Comparison of ENCODE assay signal across 11 cellular contexts in genomic region chr12:2163172-2163927, GRCh38.
A peak's percentile ranks its signal among the peaks of the same experiment; 100 is the strongest.
DNase-seq lines count a peak whose midpoint lies in the region; ATAC-seq, FAIRE-seq and TF ChIP-seq lines count a peak whose summit lies in the region.
"Had no signal": no experiment of that assay in that cellular context is flagged by ENCODE, and none has a peak within 500 bp of the region (broad histone marks: within the 10 kb centered on the region; RNA-seq: fewer than 3 reads in every experiment).

No MANE protein-coding gene starts in this region.

- in situ Hi-C loops in G401 (cut with HindIII; ENCODE audit: low sequenced_read_pairs), result no loop called here

- peaks cover 7 to 16% of the 10 kb centered on the region in 2 donors for H3K9me3 ChIP-seq in breast epithelium
- H3K9me3 ChIP-seq in kidney (ENCODE audit: control insufficient read depth in 1 of 2, low read length in 2 of 2), result peaks cover 0 to 15% of the 10 kb centered on the region in 2 donors
- peaks cover 7% of the 10 kb centered on the region for H3K9me3 ChIP-seq in skeletal muscle satellite cell (replicated peaks; ENCODE audit: low read length)
- no peaks in the 10 kb centered on the region for H3K9me3 ChIP-seq in CD8-positive, alpha-beta T cell (ENCODE audit: low read length)
- H3K9me3 ChIP-seq: Caco-2 had no signal

- H3K4me3 ChIP-seq in breast epithelium (peak overlapping the region in 1 of 3 donors; percentile 7), kidney (ENCODE audit: low read length in 2 of 2) (no peak overlapping the region), skeletal muscle satellite cell (ENCODE audit: low read length) (no peak overlapping the region)
- no peak overlapping the region for H3K4me3 ChIP-seq in CD8-positive, alpha-beta T cell (ENCODE audit: low read depth, low read length)

- DNase-seq in G401 (ENCODE audit: low spot score) (peak; percentile 6), breast epithelium (ENCODE audit: low spot score in 2 of 2) (peak in 1 of 2 donors; percentile 50), kidney (peak; percentile 88), glomerular visceral epithelial cell (ENCODE audit: extremely low spot score) (no peak)
- DNase-seq in CD8-positive, alpha-beta T cell, result no peak
- no peak for DNase-seq in activated CD4-positive, alpha-beta memory T cell treated with anti-CD3 and anti-CD28 coated beads, Interleukin-2, amount 10 ng/mL, durations not matched to agents 7 days and 5 days
- DNase-seq: Caco-2, NCI-H510A treated with DMSO at 0.1 percent for 48 hours, T-helper 2 cell had no signal

- TF ChIP-seq POLR2A in breast epithelium (IDR thresholded peaks at IDR 0.05), result no peak

- CTCF ChIA-PET in CD8-positive, alpha-beta T cell (lab: Charles Lee), result no interaction called here
- CTCF ChIA-PET in activated CD4-positive, alpha-beta memory T cell treated with anti-CD3 and anti-CD28 coated beads, Interleukin-2, amount 10 ng/mL, durations not matched to agents 7 days and 5 days (lab: Charles Lee), result no interaction called here

- H3K36me3 Mint-ChIP-seq in CD8-positive, alpha-beta T cell, result no peaks in the 10 kb centered on the region
- no peaks in the 10 kb centered on the region for H3K36me3 Mint-ChIP-seq in activated CD4-positive, alpha-beta memory T cell treated with anti-CD3 and anti-CD28 coated beads, Interleukin-2, amount 10 ng/mL, durations not matched to agents 7 days and 5 days (ENCODE audit: low read depth)

- peak overlapping the region; percentile 55 for H3K4me2 ChIP-seq in skeletal muscle satellite cell (ENCODE audit: low read length)

- peaks cover 16% of the 10 kb centered on the region for H3K9me3 Mint-ChIP-seq in CD8-positive, alpha-beta T cell
- H3K9me3 Mint-ChIP-seq in activated CD4-positive, alpha-beta memory T cell treated with anti-CD3 and anti-CD28 coated beads, Interleukin-2, amount 10 ng/mL, durations not matched to agents 7 days and 5 days, result peaks cover 3% of the 10 kb centered on the region

- no peak for ATAC-seq in HG03196 (IDR thresholded peaks at IDR 0.05; ENCODE audit: unreplicated experiment)
- ATAC-seq in CD8-positive, alpha-beta T cell, result no peak

- no peak overlapping the region for H3K27ac Mint-ChIP-seq in CD8-positive, alpha-beta T cell
- H3K27ac Mint-ChIP-seq in activated CD4-positive, alpha-beta memory T cell treated with anti-CD3 and anti-CD28 coated beads, Interleukin-2, amount 10 ng/mL, durations not matched to agents 7 days and 5 days, result no peak overlapping the region

- H3K4me1 ChIP-seq in breast epithelium (peaks cover 0 to 19% of the 10 kb centered on the region in 2 donors), kidney (ENCODE audit: control insufficient read depth in 1 of 2, insufficient read depth in 1 of 2, low read depth in 1 of 2, low read length in 2 of 2) (no peaks in the 10 kb centered on the region), skeletal muscle satellite cell (ENCODE audit: control insufficient read depth, insufficient read depth, low read length) (peaks cover 20% of the 10 kb centered on the region)
- H3K4me1 ChIP-seq in CD8-positive, alpha-beta T cell (ENCODE audit: insufficient read depth, low read length), result no peaks in the 10 kb centered on the region

- no peaks in the 10 kb centered on the region for H3K4me1 Mint-ChIP-seq in CD8-positive, alpha-beta T cell (ENCODE audit: low read depth)
- H3K4me1 Mint-ChIP-seq in activated CD4-positive, alpha-beta memory T cell treated with anti-CD3 and anti-CD28 coated beads, Interleukin-2, amount 10 ng/mL, durations not matched to agents 7 days and 5 days, result no peaks in the 10 kb centered on the region

- no peak overlapping the region for H3K9ac ChIP-seq in kidney (ENCODE audit: low read length in 2 of 2)
- no peak overlapping the region for H3K9ac ChIP-seq in skeletal muscle satellite cell (ENCODE audit: low read depth, low read length)

- H3K27me3 ChIP-seq in breast epithelium, result no peaks in the 10 kb centered on the region
- peaks cover 21% of the 10 kb centered on the region for H3K27me3 ChIP-seq in skeletal muscle satellite cell (ENCODE audit: control insufficient read depth, insufficient read depth, low read length)
- H3K27me3 ChIP-seq in CD8-positive, alpha-beta T cell (ENCODE audit: insufficient read depth, low read length), result no peaks in the 10 kb centered on the region

- H3K27ac ChIP-seq in breast epithelium (peak overlapping the region; percentile 67 to 79), kidney (ENCODE audit: low read depth in 2 of 2, low read length in 2 of 2) (peak overlapping the region; percentile 40 to 67)
- no peak overlapping the region for H3K27ac ChIP-seq in CD8-positive, alpha-beta T cell (ENCODE audit: low read depth, low read length)

- TF ChIP-seq CTCF in breast epithelium (IDR thresholded peaks at IDR 0.05) (no peak), kidney (IDR thresholded peaks at IDR 0.05; ENCODE audit: borderline replicate concordance, extremely low read depth, insufficient read depth) (no peak)
- no peak for TF ChIP-seq CTCF in CD8-positive, alpha-beta T cell (IDR thresholded peaks at IDR 0.05)

- no peaks in the 10 kb centered on the region for H3K36me3 ChIP-seq in breast epithelium
- no peaks in the 10 kb centered on the region for H3K36me3 ChIP-seq in kidney (ENCODE audit: control insufficient read depth in 1 of 2, insufficient read depth in 2 of 2, low read length in 2 of 2)
- no peaks in the 10 kb centered on the region for H3K36me3 ChIP-seq in skeletal muscle satellite cell (ENCODE audit: insufficient read depth, low read length)
- no peaks in the 10 kb centered on the region for H3K36me3 ChIP-seq in CD8-positive, alpha-beta T cell (ENCODE audit: insufficient read depth, low read length)

- POLR2A ChIA-PET in CD8-positive, alpha-beta T cell (lab: Charles Lee), result no interaction called here
- POLR2A ChIA-PET in activated CD4-positive, alpha-beta memory T cell treated with anti-CD3 and anti-CD28 coated beads, Interleukin-2, amount 10 ng/mL, durations not matched to agents 7 days and 5 days (lab: Charles Lee), result no interaction called here

- no peak overlapping the region for H3K4me3 Mint-ChIP-seq in CD8-positive, alpha-beta T cell
- H3K4me3 Mint-ChIP-seq in activated CD4-positive, alpha-beta memory T cell treated with anti-CD3 and anti-CD28 coated beads, Interleukin-2, amount 10 ng/mL, durations not matched to agents 7 days and 5 days, result no peak overlapping the region

- intact Hi-C loops in breast epithelium (cut with DNase I; ENCODE audit: low total_unique reads), result no loop called here
- intact Hi-C loops in kidney (cut with DNase I), result no loop called here
- intact Hi-C loops in CD8-positive, alpha-beta T cell (cut with DNase I, micrococcal nuclease), result no loop called here

- FAIRE-seq in kidney (lab: Jason Lieb, UNC), result no peak

- H3K27me3 Mint-ChIP-seq in CD8-positive, alpha-beta T cell (ENCODE audit: low read depth), result no peaks in the 10 kb centered on the region
- H3K27me3 Mint-ChIP-seq in activated CD4-positive, alpha-beta memory T cell treated with anti-CD3 and anti-CD28 coated beads, Interleukin-2, amount 10 ng/mL, durations not matched to agents 7 days and 5 days, result peaks cover 10% of the 10 kb centered on the region

Comparison
In these comparisons a context has a peak if more than half of its experiments do, and no peak if none do; other contexts are left out.
1. DNase-seq: peak in G401 (single experiment) and kidney (single experiment); none in CD8-positive, alpha-beta T cell (0 of 7), glomerular visceral epithelial cell (single experiment) and activated CD4-positive, alpha-beta memory T cell treated with anti-CD3 and anti-CD28 coated beads, Interleukin-2, amount 10 ng/mL, durations not matched to agents 7 days and 5 days (single experiment).